In genomic region chr12:111643428-111643826, GRCh38 we compare ENCODE assay signal across 11 cellular contexts. TPM values are rescaled to one million over a fixed set of nuclear protein-coding genes. Genes with fewer than 3 reads are reported as not detected.
DNase-seq lines count a peak whose midpoint lies in the region; ATAC-seq, FAIRE-seq and TF ChIP-seq lines count a peak whose summit lies in the region.
"Had no signal": no experiment of that assay in that cellular context is flagged by ENCODE, and none has a peak within 500 bp of the region (broad histone marks: within the 10 kb centered on the region; RNA-seq: fewer than 3 reads in every experiment).

No MANE protein-coding gene starts in this region.

- peaks cover 19% of the 10 kb centered on the region for H3K36me3 Mint-ChIP-seq in memory B cell

- H3K4me3 ChIP-seq in endothelial cell of umbilical vein (replicated peaks in 1 of 3; ENCODE audit: insufficient read depth in 1 of 3, low read depth in 1 of 3, low read length in 3 of 3) (no peak overlapping the region), upper lobe of left lung (no peak overlapping the region)
- H3K4me3 ChIP-seq: thyroid gland had no signal

- DNase-seq in NCI-H774 (lab: John Stamatoyannopoulos, UW) (peak; percentile 16), endothelial cell of umbilical vein (ENCODE audit: low read depth, low spot score) (peak; percentile 70), memory B cell (ENCODE audit: low spot score in 2 of 2) (no peak), upper lobe of left lung (no peak)
- DNase-seq: foreskin melanocyte, T1000, thyroid gland had no signal

- no peaks in the 10 kb centered on the region for H3K9me1 ChIP-seq in endothelial cell of umbilical vein (replicated peaks; ENCODE audit: control insufficient read depth, extremely low read depth, insufficient read depth, low read length)

- H3K4me1 ChIP-seq in endothelial cell of umbilical vein (ENCODE audit: control insufficient read depth, extremely low read depth, insufficient read depth, low read length): peaks cover 15% of the 10 kb centered on the region
- peaks cover 0 to 12% (median 7%) of the 10 kb centered on the region in 4 donors for H3K4me1 ChIP-seq in upper lobe of left lung

- H3K79me2 ChIP-seq in endothelial cell of umbilical vein (ENCODE audit: control insufficient read depth, insufficient read depth, low read length): no peaks in the 10 kb centered on the region

- CTCF ChIA-PET in endothelial cell of umbilical vein (lab: Charles Lee): interaction anchor here (1.1 to 1.2 kb wide), 2 partner anchors 114 to 247 kb away, joined by 3 read pairs; no protein-coding TSS in a partner anchor

- FAIRE-seq in endothelial cell of umbilical vein (lab: Jason Lieb, UNC): peak; percentile 12
- FAIRE-seq: GM18507 had no signal

- H3K9ac ChIP-seq in endothelial cell of umbilical vein (replicated peaks; ENCODE audit: extremely low read depth, insufficient read depth, low read length): no peak overlapping the region

- peaks cover 2 to 15% of the 10 kb centered on the region in 2 experiments for H3K36me3 ChIP-seq in endothelial cell of umbilical vein (ENCODE audit: control insufficient read depth in 2 of 2, extremely low read depth in 1 of 2, insufficient read depth in 2 of 2, low read length in 2 of 2)
- H3K36me3 ChIP-seq in upper lobe of left lung: peaks cover 12 to 65% (median 37%) of the 10 kb centered on the region in 4 donors

- dilution Hi-C loops in endothelial cell of umbilical vein (cut with MboI; ENCODE audit: extremely low pct_ligation_motif_present, low sequenced_read_pairs): no loop called here

- H3K27ac Mint-ChIP-seq in memory B cell: peak overlapping the region; percentile 43

- no peak for TF ChIP-seq POLR2A in endothelial cell of umbilical vein (IDR thresholded peaks at IDR 0.05; ENCODE audit: low read depth, low read length)
- TF ChIP-seq POLR2A in upper lobe of left lung (IDR thresholded peaks at IDR 0.05): no peak

- H3K4me3 Mint-ChIP-seq in memory B cell: no peak overlapping the region

- no TSS peak for BruUV-seq in endothelial cell of umbilical vein (replicated peaks; lab: Mats Ljungman, UMichigan)

- no peak for TF ChIP-seq CTCF in endothelial cell of umbilical vein (IDR thresholded peaks at IDR 0.05; ENCODE audit: extremely low read depth in 1 of 2, insufficient read depth in 1 of 2, low read depth in 1 of 2, low read length in 2 of 2)
- TF ChIP-seq CTCF in upper lobe of left lung (IDR thresholded peaks at IDR 0.05): no peak

- H3K9me3 Mint-ChIP-seq in memory B cell: no peaks in the 10 kb centered on the region

- peaks cover 3% of the 10 kb centered on the region for H4K20me1 ChIP-seq in endothelial cell of umbilical vein (replicated peaks; ENCODE audit: control insufficient read depth, extremely low read depth, insufficient read depth, low read length)

- no peaks in the 10 kb centered on the region for H3K27me3 ChIP-seq in endothelial cell of umbilical vein (ENCODE audit: control insufficient read depth in 2 of 2, insufficient read depth in 2 of 2, low read length in 2 of 2)
- no peaks in the 10 kb centered on the region for H3K27me3 ChIP-seq in upper lobe of left lung
- H3K27me3 ChIP-seq: thyroid gland had no signal

- 58 to 60% methylated on average over 3 of the region's 3 CpGs for WGBS in upper lobe of left lung, 2 donors

- no peaks in the 10 kb centered on the region for H3K27me3 Mint-ChIP-seq in memory B cell

- no peak overlapping the region for H3K4me2 ChIP-seq in endothelial cell of umbilical vein (ENCODE audit: insufficient read depth, low read length)

- no peaks in the 10 kb centered on the region for H3K4me1 Mint-ChIP-seq in memory B cell

- H3K27ac ChIP-seq in endothelial cell of umbilical vein (ENCODE audit: insufficient read depth, low read depth, low read length) (peak overlapping the region; percentile 6), upper lobe of left lung (peak overlapping the region; percentile 65 to 77 (median 73))
- H3K27ac ChIP-seq: thyroid gland had no signal

- no peak for ATAC-seq in memory B cell (ENCODE audit: low read depth)
- no peak for ATAC-seq in upper lobe of left lung (ENCODE audit: low FRiP score in 2 of 2)
- ATAC-seq in GM18858 (IDR thresholded peaks at IDR 0.05; ENCODE audit: unreplicated experiment): no peak
- ATAC-seq in HG03457 (IDR thresholded peaks at IDR 0.05; ENCODE audit: unreplicated experiment): no peak
- ATAC-seq in HG03045 (IDR thresholded peaks at IDR 0.05; ENCODE audit: unreplicated experiment): no peak

- TF ChIP-seq EP300 in upper lobe of left lung (IDR thresholded peaks at IDR 0.05): no peak

- no peaks in the 10 kb centered on the region for H3K9me3 ChIP-seq in endothelial cell of umbilical vein (replicated peaks; ENCODE audit: control insufficient read depth, insufficient read depth, low read length)
- no peaks in the 10 kb centered on the region for H3K9me3 ChIP-seq in upper lobe of left lung
- H3K9me3 ChIP-seq: thyroid gland had no signal

- POLR2A ChIA-PET in endothelial cell of umbilical vein (lab: Charles Lee): no interaction called here

- no peak overlapping the region for H2AFZ ChIP-seq in endothelial cell of umbilical vein (ENCODE audit: low read depth, low read length)

- intact Hi-C loops in endothelial cell of umbilical vein (cut with micrococcal nuclease): no loop called here

TF ChIP-seq in endothelial cell of umbilical vein, 7 proteins besides CTCF, POLR2A, EP300 and RAD21:
- TF ChIP-seq GATA2 (IDR thresholded peaks at IDR 0.05; ENCODE audit: insufficient read depth, insufficient read length, low read depth, low read length) (no peak), EZH2 (IDR thresholded peaks at IDR 0.05; ENCODE audit: borderline replicate concordance, low read depth, low read length, severe bottlenecking) (no peak), MYC (IDR thresholded peaks at IDR 0.05; ENCODE audit: low read depth, low read length) (no peak), FOS (IDR thresholded peaks at IDR 0.05; ENCODE audit: borderline replicate concordance, insufficient read depth, low read length) (no peak), MAX (IDR thresholded peaks at IDR 0.05; ENCODE audit: insufficient read depth, insufficient read length) (no peak), POLR2AphosphoS5 (IDR thresholded peaks at IDR 0.05; ENCODE audit: insufficient read depth, low read depth, low read length) (no peak), JUN (IDR thresholded peaks at IDR 0.05; ENCODE audit: borderline replicate concordance, insufficient read depth, insufficient read length, low read depth) (no peak)
TF ChIP-seq in endothelial cell of umbilical vein: peak in this region for 0.

RNA-seq across cellular contexts. Expression of gene BRAP, which starts 42.3 kb away (rescaled TPM):
- total RNA-seq in endothelial cell of umbilical vein (16.5 and 18.6 TPM in 2 replicates), upper lobe of left lung (10 to 100 TPM; 11.0 to 17.8 (median 15.5) TPM)
- polyA plus RNA-seq in endothelial cell of umbilical vein: 11.4 and 14.4 TPM in 2 replicates
- 13.6 and 15.6 TPM in 2 replicates for polyA plus RNA-seq in endothelial cell of umbilical vein (2011; cell fraction: cytosol; rRNA removed)
- polyA plus RNA-seq in endothelial cell of umbilical vein (2011; cell fraction: nucleus; rRNA removed): 12.0 and 14.1 TPM in 2 replicates
- 15.2 and 20.0 TPM in 2 replicates for polyA plus RNA-seq in endothelial cell of umbilical vein (2012)
- polyA minus RNA-seq in endothelial cell of umbilical vein: 31.7 and 32.7 TPM in 2 replicates
- polyA minus RNA-seq in endothelial cell of umbilical vein (2011; cell fraction: cytosol; rRNA and poly(A)+ RNA removed): 13.9 TPM
- polyA minus RNA-seq in endothelial cell of umbilical vein (2011; cell fraction: nucleus; rRNA and poly(A)+ RNA removed): 8.8 and 9.9 TPM in 2 replicates

RNA-seq across cellular contexts. Expression of gene ACAD10, which starts 42.4 kb away (rescaled TPM):
- total RNA-seq in endothelial cell of umbilical vein (14.9 and 16.3 TPM in 2 replicates), upper lobe of left lung (10 to 100 TPM; 16.7 to 83.8 (median 27.0) TPM)
- polyA plus RNA-seq in endothelial cell of umbilical vein: 11.6 and 15.2 TPM in 2 replicates
- 4.8 and 6.5 TPM in 2 replicates for polyA plus RNA-seq in endothelial cell of umbilical vein (2011; cell fraction: cytosol; rRNA removed)
- polyA plus RNA-seq in endothelial cell of umbilical vein (2011; cell fraction: nucleus; rRNA removed): 60.9 and 74.4 TPM in 2 replicates
- 7.3 and 12.6 TPM in 2 replicates for polyA plus RNA-seq in endothelial cell of umbilical vein (2012)
- 23.8 and 29.2 TPM in 2 replicates for polyA minus RNA-seq in endothelial cell of umbilical vein
- polyA minus RNA-seq in endothelial cell of umbilical vein (2011; cell fraction: cytosol; rRNA and poly(A)+ RNA removed): 8.6 TPM
- 29.9 and 41.0 TPM in 2 replicates for polyA minus RNA-seq in endothelial cell of umbilical vein (2011; cell fraction: nucleus; rRNA and poly(A)+ RNA removed)

RNA-seq across cellular contexts. Expression of gene ATXN2, which starts 44.3 kb away (rescaled TPM):
- 83.4 and 86.7 TPM in 2 replicates for total RNA-seq in endothelial cell of umbilical vein
- 55.6 and 58.9 TPM in 2 replicates for polyA plus RNA-seq in endothelial cell of umbilical vein
- 29.8 and 36.2 TPM in 2 replicates for polyA plus RNA-seq in endothelial cell of umbilical vein (2011; cell fraction: cytosol; rRNA removed)
- 133 and 143 TPM in 2 replicates for polyA plus RNA-seq in endothelial cell of umbilical vein (2011; cell fraction: nucleus; rRNA removed)
- 56.2 and 60.8 TPM in 2 replicates for polyA plus RNA-seq in endothelial cell of umbilical vein (2012)
- 109 and 114 TPM in 2 replicates for polyA minus RNA-seq in endothelial cell of umbilical vein
- polyA minus RNA-seq in endothelial cell of umbilical vein (2011; cell fraction: cytosol; rRNA and poly(A)+ RNA removed): 34.7 TPM
- 142 and 159 TPM in 2 replicates for polyA minus RNA-seq in endothelial cell of umbilical vein (2011; cell fraction: nucleus; rRNA and poly(A)+ RNA removed)
- 100 to 1,000 TPM in 2 of 6 donors, 10 to 100 TPM in 4; 50.7 to 189 (median 75.2) TPM for total RNA-seq in upper lobe of left lung

Comparison
In these comparisons a context has a peak if more than half of its experiments do, and no peak if none do; other contexts are left out.
1. DNase-seq: peak in NCI-H774 (single experiment) and endothelial cell of umbilical vein (single experiment); none in memory B cell (0 of 2) and upper lobe of left lung (0 of 2).